ENCODE assay signal across 8 cellular contexts in genomic region chr19:9848060-9848459, GRCh38. TPM values are rescaled to one million over a fixed set of nuclear protein-coding genes. Genes with fewer than 3 reads are reported as not detected.
DNase-seq lines count a peak whose midpoint lies in the region; ATAC-seq, FAIRE-seq and TF ChIP-seq lines count a peak whose summit lies in the region.

No MANE protein-coding gene starts in this region.

- H3K27ac ChIP-seq in DOHH2 (ENCODE audit: low read depth, low read length) (no peak overlapping the region), astrocyte (ENCODE audit: low read depth, low read length) (no peak overlapping the region)
- H3K27ac ChIP-seq in naive thymus-derived CD4-positive, alpha-beta T cell (ENCODE audit: low read depth, low read length), result peak overlapping the region; percentile 16

- peak; percentile 65 for ATAC-seq in naive thymus-derived CD4-positive, alpha-beta T cell
- ATAC-seq in GM21737 (IDR thresholded peaks at IDR 0.05; ENCODE audit: unreplicated experiment) (no peak), GM18517 (IDR thresholded peaks at IDR 0.05; ENCODE audit: unreplicated experiment) (no peak)

- POLR2A ChIA-PET in naive thymus-derived CD4-positive, alpha-beta T cell (lab: Charles Lee), result interaction anchor here (0.6 to 1.9 kb wide), 3 partner anchors 19 to 67 kb away, joined by 4 to 7 read pairs (median 6); partner anchors contain the start of gene UBL5

- H3K27ac Mint-ChIP-seq in astrocyte (ENCODE audit: unreplicated experiment), result no peak overlapping the region
- H3K27ac Mint-ChIP-seq in naive thymus-derived CD4-positive, alpha-beta T cell, result peak overlapping the region in 2 of 9 donors; percentile 65 to 70

- no peaks in the 10 kb centered on the region for H3K9me3 ChIP-seq in DOHH2 (ENCODE audit: control insufficient read depth, insufficient read depth, low read length)
- H3K9me3 ChIP-seq in astrocyte (ENCODE audit: insufficient read depth, low read depth, low read length), result no peaks in the 10 kb centered on the region
- H3K9me3 ChIP-seq in naive thymus-derived CD4-positive, alpha-beta T cell (ENCODE audit: control insufficient read depth in 2 of 3, low read length in 3 of 3), result peaks cover 0 to 3% (median 0%) of the 10 kb centered on the region in 3 experiments

- peak; percentile 65 for TF ChIP-seq CTCF in DOHH2 (IDR thresholded peaks at IDR 0.05; ENCODE audit: low read depth, low read length, poor library complexity, severe bottlenecking)
- peak; percentile 9 for TF ChIP-seq CTCF in astrocyte (IDR thresholded peaks at IDR 0.05; ENCODE audit: insufficient read depth, low read depth, low read length)

- H2AFZ ChIP-seq in astrocyte (ENCODE audit: low read depth, low read length), result no peak overlapping the region

- H3K9me2 ChIP-seq in DOHH2 (replicated peaks; ENCODE audit: control insufficient read depth, low read length), result no peaks in the 10 kb centered on the region

- H3K36me3 Mint-ChIP-seq in astrocyte (ENCODE audit: low read depth, unreplicated experiment), result peaks cover 24% of the 10 kb centered on the region
- H3K36me3 Mint-ChIP-seq in naive thymus-derived CD4-positive, alpha-beta T cell, result peaks cover 3 to 31% (median 13%) of the 10 kb centered on the region in 5 donors

- FAIRE-seq in astrocyte (lab: Jason Lieb, UNC), result no peak

- peaks cover 26% of the 10 kb centered on the region for H3K4me1 Mint-ChIP-seq in astrocyte (ENCODE audit: low read depth, unreplicated experiment)
- peaks cover 11 to 57% (median 31%) of the 10 kb centered on the region in 7 donors for H3K4me1 Mint-ChIP-seq in naive thymus-derived CD4-positive, alpha-beta T cell

- no peak overlapping the region for H3K9ac ChIP-seq in astrocyte (ENCODE audit: low read length)

- DNase-seq in NCI-H2171 treated with DMSO at 0.1 percent for 48 hours (lab: John Stamatoyannopoulos, UW), result peak; percentile 56
- DNase-seq in astrocyte (ENCODE audit: low read depth), result no peak
- peak in 8 of 9 donors; percentile 25 to 54 (median 46) for DNase-seq in naive thymus-derived CD4-positive, alpha-beta T cell
- DNase-seq in midbrain (lab: John Stamatoyannopoulos, UW), result no peak
- no peak for DNase-seq in KBM-7

- H3K36me3 ChIP-seq in DOHH2 (ENCODE audit: control insufficient read depth, low read length), result peaks cover 39% of the 10 kb centered on the region
- H3K36me3 ChIP-seq in astrocyte (ENCODE audit: insufficient read depth, low read length), result peaks cover 9% of the 10 kb centered on the region
- H3K36me3 ChIP-seq in naive thymus-derived CD4-positive, alpha-beta T cell (ENCODE audit: control insufficient read depth in 2 of 3, insufficient read depth in 3 of 3, low read length in 3 of 3), result peaks cover 0 to 86% (median 10%) of the 10 kb centered on the region in 3 experiments

- no peak overlapping the region for H3K4me3 Mint-ChIP-seq in astrocyte (ENCODE audit: unreplicated experiment)
- no peak overlapping the region for H3K4me3 Mint-ChIP-seq in naive thymus-derived CD4-positive, alpha-beta T cell

- H3K4me2 ChIP-seq in DOHH2 (ENCODE audit: low read length), result no peak overlapping the region
- no peak overlapping the region for H3K4me2 ChIP-seq in astrocyte (ENCODE audit: low read length)

- H3K4me3 ChIP-seq in DOHH2 (ENCODE audit: low read length), result no peak overlapping the region
- H3K4me3 ChIP-seq in astrocyte (ENCODE audit: insufficient read depth, low read depth, low read length), result no peak overlapping the region
- no peak overlapping the region for H3K4me3 ChIP-seq in naive thymus-derived CD4-positive, alpha-beta T cell (ENCODE audit: low read length)

- intact Hi-C loops in naive thymus-derived CD4-positive, alpha-beta T cell (cut with micrococcal nuclease), result loop anchor here (1.0 to 5.0 kb wide), 3 partner anchors 15 to 154 kb away; no protein-coding TSS in a partner anchor

- no peaks in the 10 kb centered on the region for H3F3A ChIP-seq in DOHH2 (ENCODE audit: control insufficient read depth, insufficient read depth)

- H3K4me1 ChIP-seq in DOHH2 (ENCODE audit: control insufficient read depth, low read length) (no peaks in the 10 kb centered on the region), astrocyte (ENCODE audit: insufficient read depth, low read length) (peaks cover 14% of the 10 kb centered on the region)
- H3K4me1 ChIP-seq in naive thymus-derived CD4-positive, alpha-beta T cell (ENCODE audit: control insufficient read depth in 2 of 2, insufficient read depth in 2 of 2, low read length in 2 of 2), result no peaks in the 10 kb centered on the region

- H3K27me3 ChIP-seq in DOHH2 (ENCODE audit: control insufficient read depth, low read length) (no peaks in the 10 kb centered on the region), astrocyte (ENCODE audit: insufficient read depth, low read length) (no peaks in the 10 kb centered on the region)
- no peaks in the 10 kb centered on the region for H3K27me3 ChIP-seq in naive thymus-derived CD4-positive, alpha-beta T cell (ENCODE audit: control insufficient read depth in 2 of 2, insufficient read depth in 2 of 2, low read length in 2 of 2)

- H3K9me3 Mint-ChIP-seq in astrocyte (ENCODE audit: unreplicated experiment), result no peaks in the 10 kb centered on the region
- peaks cover 0 to 2% (median 0%) of the 10 kb centered on the region in 11 donors for H3K9me3 Mint-ChIP-seq in naive thymus-derived CD4-positive, alpha-beta T cell

- H3K27me3 Mint-ChIP-seq in astrocyte (ENCODE audit: low read depth, unreplicated experiment), result no peaks in the 10 kb centered on the region
- H3K27me3 Mint-ChIP-seq in naive thymus-derived CD4-positive, alpha-beta T cell, result no peaks in the 10 kb centered on the region

- H4K20me1 ChIP-seq in DOHH2 (ENCODE audit: control insufficient read depth, insufficient read depth, low read depth, low read length) (no peaks in the 10 kb centered on the region), astrocyte (ENCODE audit: insufficient read depth, low read length) (peaks cover 55% of the 10 kb centered on the region)

- CTCF ChIA-PET in naive thymus-derived CD4-positive, alpha-beta T cell (lab: Charles Lee), result interaction anchor here (2.2 to 2.6 kb wide), 2 partner anchors 10 to 68 kb away, joined by 12 to 13 read pairs; no protein-coding TSS in a partner anchor

- H3K79me2 ChIP-seq in DOHH2 (ENCODE audit: control insufficient read depth, low read length), result 0 out of 2 replicates have a peak, but pooled peaks cover 3% of the 10 kb centered on the region
- H3K79me2 ChIP-seq in astrocyte (ENCODE audit: insufficient read depth, low read length), result peaks cover 9% of the 10 kb centered on the region

- in situ Hi-C loops in KBM-7 (cut with MboI; ENCODE audit: low pct_unique_long_range_greater_than_20kb, low sequenced_read_pairs), result no loop called here

RNA-seq across cellular contexts. Expression of gene PIN1, which starts 12.9 kb away (rescaled TPM):
- 102 and 109 TPM in 2 replicates for total RNA-seq in astrocyte
- total RNA-seq in naive thymus-derived CD4-positive, alpha-beta T cell, result 10 to 100 TPM; 41.4 to 93.2 (median 61.1) TPM
- 10 to 100 TPM; 88.9 to 94.7 TPM for polyA plus RNA-seq in naive thymus-derived CD4-positive, alpha-beta T cell

RNA-seq across cellular contexts. Expression of gene UBL5, which starts 20.3 kb away (rescaled TPM):
- 519 and 547 TPM in 2 replicates for total RNA-seq in astrocyte
- 100 to 1,000 TPM; 182 to 375 (median 198) TPM for total RNA-seq in naive thymus-derived CD4-positive, alpha-beta T cell
- polyA plus RNA-seq in naive thymus-derived CD4-positive, alpha-beta T cell, result 100 to 1,000 TPM; 613 to 717 TPM

RNA-seq across cellular contexts. Expression of gene FBXL12, which starts 29.2 kb away (rescaled TPM):
- total RNA-seq in astrocyte, result 52.3 and 54.2 TPM in 2 replicates
- total RNA-seq in naive thymus-derived CD4-positive, alpha-beta T cell, result 10 to 100 TPM; 16.8 to 36.2 (median 34.0) TPM
- polyA plus RNA-seq in naive thymus-derived CD4-positive, alpha-beta T cell, result 10 to 100 TPM in 1 of 2 donors, 1 to 10 TPM in 1; 8.5 to 16.1 TPM

Comparison
In these comparisons a context has a peak if more than half of its experiments do, and no peak if none do; other contexts are left out.
1. DNase-seq: peak in NCI-H2171 treated with DMSO at 0.1 percent for 48 hours (single experiment) and naive thymus-derived CD4-positive, alpha-beta T cell (8 of 9); none in astrocyte (single experiment), midbrain (single experiment) and KBM-7 (single experiment).